ENCODE assay signal across 8 cellular contexts in genomic region chrX:43559643-43560042, GRCh38.
A peak's percentile ranks its signal among the peaks of the same experiment; 100 is the strongest.
DNase-seq lines count a peak whose midpoint lies in the region; ATAC-seq and TF ChIP-seq lines count a peak whose summit lies in the region.

No MANE protein-coding gene starts in this region.

- no peak overlapping the region for H3K4me3 Mint-ChIP-seq in activated CD4-positive, alpha-beta T cell treated with anti-CD3 and anti-CD28 coated beads, Interleukin-2, amount 10 ng/mL, durations not matched to agents 7 days and 5 days

- peak; percentile 4 for DNase-seq in DMS153 treated with DMSO at 0.1 percent for 48 hours (lab: John Stamatoyannopoulos, UW; ENCODE audit: unreplicated experiment)
- no peak for DNase-seq in DMS153 (lab: John Stamatoyannopoulos, UW)
- peak; percentile 31 for DNase-seq in NCI-H2029 (lab: John Stamatoyannopoulos, UW)
- DNase-seq in activated CD4-positive, alpha-beta T cell treated with anti-CD3 and anti-CD28 coated beads, Interleukin-2, amount 10 ng/mL, durations not matched to agents 7 days and 5 days, result peak; percentile 23
- peak; percentile 23 to 45 for DNase-seq in erythroblast (lab: John Stamatoyannopoulos, UW)
- peak; percentile 48 for DNase-seq in myocyte (ENCODE audit: low read depth)
- DNase-seq in uterus, result peak; percentile 39 to 57

- no peaks in the 10 kb centered on the region for H3K27me3 Mint-ChIP-seq in activated CD4-positive, alpha-beta T cell treated with anti-CD3 and anti-CD28 coated beads, Interleukin-2, amount 10 ng/mL, durations not matched to agents 7 days and 5 days

- POLR2A ChIA-PET in activated CD4-positive, alpha-beta T cell treated with anti-CD3 and anti-CD28 coated beads, Interleukin-2, amount 10 ng/mL, durations not matched to agents 7 days and 5 days (lab: Charles Lee), result no interaction called here

- H3K4me3 ChIP-seq in uterus, result no peak overlapping the region

- no peaks in the 10 kb centered on the region for H3K9me3 ChIP-seq in uterus

- H3K36me3 Mint-ChIP-seq in activated CD4-positive, alpha-beta T cell treated with anti-CD3 and anti-CD28 coated beads, Interleukin-2, amount 10 ng/mL, durations not matched to agents 7 days and 5 days (ENCODE audit: low read depth), result no peaks in the 10 kb centered on the region

- peaks cover 1% of the 10 kb centered on the region for H3K4me1 Mint-ChIP-seq in activated CD4-positive, alpha-beta T cell treated with anti-CD3 and anti-CD28 coated beads, Interleukin-2, amount 10 ng/mL, durations not matched to agents 7 days and 5 days

- TF ChIP-seq CTCF in uterus (IDR thresholded peaks at IDR 0.05), result peak; percentile 46 to 71 (median 62)

- no peaks in the 10 kb centered on the region for H3K4me1 ChIP-seq in uterus

- TF ChIP-seq POLR2A in erythroblast (IDR thresholded peaks at IDR 0.05; ENCODE audit: low read length), result no peak
- no peak for TF ChIP-seq POLR2A in uterus (IDR thresholded peaks at IDR 0.05)

- CTCF ChIA-PET in activated CD4-positive, alpha-beta T cell treated with anti-CD3 and anti-CD28 coated beads, Interleukin-2, amount 10 ng/mL, durations not matched to agents 7 days and 5 days (lab: Charles Lee), result interaction anchor here (0.6 kb wide), 2 partner anchors 141 to 165 kb away, joined by 3 to 4 read pairs; no protein-coding TSS in a partner anchor

- intact Hi-C loops in uterus (cut with DNase I; ENCODE audit: low total_unique reads), result loop anchor here (10.0 kb wide), 1 partner anchor 195 kb away; no protein-coding TSS in a partner anchor

- ATAC-seq in GM21825 (IDR thresholded peaks at IDR 0.05; ENCODE audit: unreplicated experiment), result no peak

- no peaks in the 10 kb centered on the region for H3K36me3 ChIP-seq in uterus

- no peak overlapping the region for H3K27ac ChIP-seq in uterus

- H3K9me3 Mint-ChIP-seq in activated CD4-positive, alpha-beta T cell treated with anti-CD3 and anti-CD28 coated beads, Interleukin-2, amount 10 ng/mL, durations not matched to agents 7 days and 5 days, result no peaks in the 10 kb centered on the region

- no peak overlapping the region for H3K27ac Mint-ChIP-seq in activated CD4-positive, alpha-beta T cell treated with anti-CD3 and anti-CD28 coated beads, Interleukin-2, amount 10 ng/mL, durations not matched to agents 7 days and 5 days

- H3K27me3 ChIP-seq in uterus, result no peaks in the 10 kb centered on the region
